19 cellular contexts compared by ENCODE assay signal in the genomic region with DNA sequence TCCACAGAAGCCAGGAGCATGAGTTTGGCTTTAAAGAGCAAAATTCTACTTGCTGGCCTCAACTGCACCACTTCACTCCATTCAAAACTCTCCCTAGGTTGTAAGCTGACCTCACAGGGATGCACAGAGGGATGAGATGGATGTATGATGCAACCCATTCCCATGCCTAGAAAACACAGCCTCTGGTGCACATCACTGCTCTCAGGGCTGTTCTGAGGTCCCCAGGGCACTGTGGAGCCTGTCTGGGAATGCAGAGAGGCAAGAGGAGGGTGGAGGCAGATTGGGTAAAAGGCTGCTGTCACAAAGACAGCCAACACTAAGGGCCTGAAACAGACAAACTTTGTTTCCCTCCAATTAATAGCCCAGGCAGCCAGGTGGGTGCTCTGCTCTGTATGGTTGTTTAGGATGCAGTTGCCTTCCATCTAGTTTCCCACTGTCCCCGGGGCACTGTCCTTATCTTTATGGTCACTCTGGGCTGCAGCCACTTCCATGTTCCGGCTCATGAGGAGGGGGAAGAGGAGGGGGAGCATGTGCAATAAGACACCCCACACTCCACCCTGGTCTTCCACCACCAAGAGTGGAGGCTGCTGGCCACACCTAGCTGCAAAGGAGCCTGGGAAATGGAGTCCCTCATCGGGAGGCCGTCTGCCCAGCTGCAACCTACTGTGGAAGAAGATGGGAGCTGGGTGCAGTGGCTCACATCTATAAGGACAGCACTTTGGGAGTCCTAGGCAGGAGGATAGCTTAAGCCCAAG. TPM values are rescaled to one million over a fixed set of nuclear protein-coding genes. Genes with fewer than 3 reads are reported as not detected.
DNase-seq lines count a peak whose midpoint lies in the region; ATAC-seq and FAIRE-seq lines count a peak whose summit lies in the region.
"Had no signal": no experiment of that assay in that cellular context is flagged by ENCODE, and none has a peak within 500 bp of the region (broad histone marks: within the 10 kb centered on the region; RNA-seq: fewer than 3 reads in every experiment).

No MANE protein-coding gene starts in this region.

- no peak overlapping the region for H3K4me3 Mint-ChIP-seq in immature natural killer cell
- H3K4me3 Mint-ChIP-seq: CD14-positive monocyte had no signal

- no peaks in the 10 kb centered on the region for H3K4me1 Mint-ChIP-seq in immature natural killer cell
- H3K4me1 Mint-ChIP-seq: CD14-positive monocyte had no signal

- H3K36me3 Mint-ChIP-seq in immature natural killer cell, result no peaks in the 10 kb centered on the region

- ATAC-seq in HG02678 (IDR thresholded peaks at IDR 0.05; ENCODE audit: unreplicated experiment), result no peak
- ATAC-seq: Right ventricle myocardium inferior had no signal

- DNase-seq in NCI-H748 (lab: John Stamatoyannopoulos, UW; ENCODE audit: unreplicated experiment), result peak; percentile 4
- no peak for DNase-seq in NCI-H748 treated with DMSO at 0.1 percent for 48 hours (lab: John Stamatoyannopoulos, UW)
- DNase-seq in SK-N-DZ (ENCODE audit: low spot score), result peak; percentile 71
- DNase-seq in fibroblast of peridontal ligament (ENCODE audit: extremely low read depth), result peak; percentile 45
- no peak for DNase-seq in urothelium cell line (ENCODE audit: low spot score)
- DNase-seq in NCI-H2171 treated with DMSO at 0.1 percent for 48 hours (lab: John Stamatoyannopoulos, UW), result no peak
- no peak for DNase-seq in immature natural killer cell
- DNase-seq: 8988T, COR-L47, MV-4-11, NCI-H1436, NCI-H2029 treated with DMSO at 0.1 percent for 48 hours, NCI-H2227 treated with DMSO at 0.1 percent for 48 hours, NCI-H524 treated with DMSO at 0.1 percent for 48 hours, PC-9 had no signal

- no peak overlapping the region for H3K27ac Mint-ChIP-seq in immature natural killer cell
- H3K27ac Mint-ChIP-seq: CD14-positive monocyte had no signal

- FAIRE-seq in urothelium cell line (lab: Jason Lieb, UNC), result peak; percentile 32
- FAIRE-seq: GM18507 had no signal

- no peaks in the 10 kb centered on the region for H3K9me3 Mint-ChIP-seq in immature natural killer cell

- H3K27me3 Mint-ChIP-seq in immature natural killer cell (ENCODE audit: low read depth in 3 of 3), result no peaks in the 10 kb centered on the region

RNA-seq across cellular contexts. Expression of a gene that starts 7.0 kb away (rescaled TPM):
- polyA plus RNA-seq in SK-N-DZ (2014; cell fraction: cytosol; rRNA removed), result not detected in 2 replicates
- not detected in 2 replicates for polyA plus RNA-seq in SK-N-DZ (2014; cell fraction: nucleus; rRNA removed)
- not detected for polyA plus RNA-seq in immature natural killer cell
- polyA plus RNA-seq: CD14-positive monocyte had no signal

Comparison
In these comparisons a context has a peak if more than half of its experiments do, and no peak if none do; other contexts are left out.
1. DNase-seq: peak in NCI-H748 (single experiment), SK-N-DZ (single experiment) and fibroblast of peridontal ligament (single experiment); none in NCI-H748 treated with DMSO at 0.1 percent for 48 hours (single experiment), urothelium cell line (single experiment), NCI-H2171 treated with DMSO at 0.1 percent for 48 hours (single experiment) and immature natural killer cell (0 of 3).